In genomic region chr11:59551651-59552521, GRCh38 we compare ENCODE assay signal across 1 cellular context.
TF ChIP-seq lines count a peak whose summit lies in the region.

No MANE protein-coding gene starts in this region.

TF ChIP-seq in HepG2, 621 proteins besides CTCF, POLR2A, EP300 and RAD21 (continued from another document):
- TF ChIP-seq ZNF232 (CRISPR knock-in tag; IDR thresholded peaks at IDR 0.05; ENCODE audit: borderline replicate concordance) (0 out of 2 replicates have a peak, but pooled peaks have one; percentile 5), PRPF4 (IDR thresholded peaks at IDR 0.05; ENCODE audit: low read depth, low read length, poor library complexity, severe bottlenecking) (peak; percentile 35)
